In the genomic region with DNA sequence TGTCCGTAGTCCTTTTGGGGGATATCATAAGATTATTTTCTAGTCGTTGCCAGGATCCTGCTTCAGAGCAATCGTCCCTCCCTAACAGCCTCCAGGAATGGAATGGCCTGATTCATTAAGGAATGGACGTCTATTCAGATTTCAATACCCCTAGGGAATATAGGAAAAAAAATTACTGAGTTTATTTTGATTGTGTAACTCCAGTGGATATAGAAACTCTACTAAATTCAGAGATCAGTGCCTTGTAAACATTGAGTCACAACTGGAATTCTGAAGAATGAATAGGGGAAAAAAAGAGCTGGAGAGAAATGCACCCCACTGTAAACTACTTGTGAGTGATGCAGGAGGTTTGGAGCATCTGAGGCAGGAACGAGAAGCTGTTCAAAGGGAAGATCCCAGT, we compare ENCODE assay signal across 23 cellular contexts.
DNase-seq lines count a peak whose midpoint lies in the region; ATAC-seq and TF ChIP-seq lines count a peak whose summit lies in the region.
"Had no signal": no experiment of that assay in that cellular context is flagged by ENCODE, and none has a peak within 500 bp of the region (broad histone marks: within the 10 kb centered on the region; RNA-seq: fewer than 3 reads in every experiment).

No MANE protein-coding gene starts in this region.

- H3K27me3 ChIP-seq in RWPE2 (ENCODE audit: insufficient read depth, poor library complexity, severe bottlenecking), result no peaks in the 10 kb centered on the region
- H3K27me3 ChIP-seq: BLaER1, esophagus squamous epithelium had no signal

- H3K27me3 Mint-ChIP-seq in WTC11 (ENCODE audit: low read depth), result no peaks in the 10 kb centered on the region
- H3K27me3 Mint-ChIP-seq: activated naive CD8-positive, alpha-beta T cell treated with anti-CD3 and anti-CD28 coated beads, Interleukin-2, amount 10 ng/mL, durations not matched to agents 7 days and 5 days; central memory CD8-positive, alpha-beta T cell; naive B cell; stimulated activated naive CD8-positive, alpha-beta T cell treated with anti-CD3 and anti-CD28 coated beads, Interleukin-15, Interleukin-2, amounts not matched to agents 100 ng/mL and 50 ng/mL, for 24 hours had no signal

- H3K4me3 ChIP-seq in RWPE2 (ENCODE audit: severe bottlenecking), result no peak overlapping the region
- H3K4me3 ChIP-seq: BLaER1, esophagus squamous epithelium, skin epidermis had no signal

- CTCF ChIA-PET in WTC11 (lab: Charles Lee), result no interaction called here

- H3K4me1 Mint-ChIP-seq in WTC11, result peaks cover 15% of the 10 kb centered on the region
- H3K4me1 Mint-ChIP-seq: activated naive CD8-positive, alpha-beta T cell treated with anti-CD3 and anti-CD28 coated beads, Interleukin-2, amount 10 ng/mL, durations not matched to agents 7 days and 5 days; central memory CD8-positive, alpha-beta T cell; naive B cell had no signal

- POLR2A ChIA-PET in WTC11 (lab: Charles Lee), result no interaction called here

- TF ChIP-seq CTCF in RWPE2 (IDR thresholded peaks at IDR 0.05; ENCODE audit: poor library complexity, severe bottlenecking) (no peak), WTC11 (IDR thresholded peaks at IDR 0.05) (no peak)

- no peaks in the 10 kb centered on the region for H3K9me3 Mint-ChIP-seq in WTC11
- H3K9me3 Mint-ChIP-seq: activated naive CD8-positive, alpha-beta T cell treated with anti-CD3 and anti-CD28 coated beads, Interleukin-2, amount 10 ng/mL, durations not matched to agents 7 days and 5 days; H9; stimulated activated naive CD8-positive, alpha-beta T cell treated with anti-CD3 and anti-CD28 coated beads, Interleukin-15, Interleukin-2, amounts not matched to agents 100 ng/mL and 50 ng/mL, for 24 hours had no signal

- no peak overlapping the region for H3K4me3 Mint-ChIP-seq in WTC11
- H3K4me3 Mint-ChIP-seq: activated naive CD8-positive, alpha-beta T cell treated with anti-CD3 and anti-CD28 coated beads, Interleukin-2, amount 10 ng/mL, durations not matched to agents 7 days and 5 days; central memory CD8-positive, alpha-beta T cell; H9; naive B cell; stimulated activated naive CD8-positive, alpha-beta T cell treated with anti-CD3 and anti-CD28 coated beads, Interleukin-15, Interleukin-2, amounts not matched to agents 100 ng/mL and 50 ng/mL, for 24 hours had no signal

- H3K27ac ChIP-seq in RWPE2 (ENCODE audit: poor library complexity, severe bottlenecking), result peak overlapping the region; percentile 98
- H3K27ac ChIP-seq: BLaER1, parathyroid adenoma, skin epidermis had no signal

- no peaks in the 10 kb centered on the region for H3K9me3 ChIP-seq in RWPE2 (ENCODE audit: severe bottlenecking)
- H3K9me3 ChIP-seq: BLaER1, esophagus squamous epithelium, SK-N-SH had no signal

- ATAC-seq in RWPE2 (ENCODE audit: low read depth) (peak; percentile 83), WTC11 (no peak), GM19035 (IDR thresholded peaks at IDR 0.05; ENCODE audit: unreplicated experiment) (no peak)

- no peaks in the 10 kb centered on the region for H3K36me3 Mint-ChIP-seq in WTC11
- H3K36me3 Mint-ChIP-seq: activated naive CD8-positive, alpha-beta T cell treated with anti-CD3 and anti-CD28 coated beads, Interleukin-2, amount 10 ng/mL, durations not matched to agents 7 days and 5 days; naive B cell had no signal

- peaks cover 36% of the 10 kb centered on the region for H3K4me1 ChIP-seq in RWPE2 (ENCODE audit: insufficient read depth, poor library complexity, severe bottlenecking)
- H3K4me1 ChIP-seq: BLaER1, parathyroid adenoma had no signal

- H3K27ac Mint-ChIP-seq in WTC11, result no peak overlapping the region
- H3K27ac Mint-ChIP-seq: activated naive CD8-positive, alpha-beta T cell treated with anti-CD3 and anti-CD28 coated beads, Interleukin-2, amount 10 ng/mL, durations not matched to agents 7 days and 5 days; H9; naive B cell; stimulated activated naive CD8-positive, alpha-beta T cell treated with anti-CD3 and anti-CD28 coated beads, Interleukin-15, Interleukin-2, amounts not matched to agents 100 ng/mL and 50 ng/mL, for 24 hours had no signal

- DNase-seq in GM03348 (ENCODE audit: low spot score), result peak; percentile 10
- no peak for DNase-seq in RWPE2 (ENCODE audit: low spot score)
- peak; percentile 62 for DNase-seq in fibroblast of gingiva (ENCODE audit: low read depth)
- peak; percentile 53 for DNase-seq in renal cortical epithelial cell (ENCODE audit: low read depth)
- DNase-seq in WTC11 (ENCODE audit: low spot score), result no peak
- DNase-seq in DMS 273 (lab: John Stamatoyannopoulos, UW; ENCODE audit: unreplicated experiment), result no peak
- no peak for DNase-seq in DMS153 treated with DMSO at 0.1 percent for 48 hours (lab: John Stamatoyannopoulos, UW; ENCODE audit: unreplicated experiment)
- DNase-seq: activated naive CD8-positive, alpha-beta T cell treated with anti-CD3 and anti-CD28 coated beads, Interleukin-2, amount 10 ng/mL, durations not matched to agents 7 days and 5 days; esophagus squamous epithelium; H9; hypothalamus; naive B cell; NCI-H1694 treated with DMSO at 0.1 percent for 48 hours; NCI-H345; SK-N-SH; stimulated activated CD4-positive, alpha-beta T cell treated with anti-CD3 and anti-CD28 coated beads, Interleukin-2, amount 100 ng/mL, for 48 hours; trophoblast cell had no signal

- no peaks in the 10 kb centered on the region for H3K36me3 ChIP-seq in RWPE2 (ENCODE audit: low read depth)
- H3K36me3 ChIP-seq: BLaER1, esophagus squamous epithelium had no signal

TF ChIP-seq in WTC11, 78 proteins besides CTCF, POLR2A, EP300 and RAD21:
- no peak for TF ChIP-seq RORB (CRISPR knock-in tag; IDR thresholded peaks at IDR 0.05)
- no peak for TF ChIP-seq ZNF396 (CRISPR knock-in tag; IDR thresholded peaks at IDR 0.05; ENCODE audit: borderline replicate concordance)
- no peak for TF ChIP-seq EMX1 (CRISPR knock-in tag; IDR thresholded peaks at IDR 0.05)

Comparison
In these comparisons a context has a peak if more than half of its experiments do, and no peak if none do; other contexts are left out.
1. DNase-seq: peak in GM03348 (single experiment), fibroblast of gingiva (single experiment) and renal cortical epithelial cell (single experiment); none in RWPE2 (single experiment), WTC11 (single experiment), DMS 273 (single experiment) and DMS153 treated with DMSO at 0.1 percent for 48 hours (single experiment).